Comparison of ENCODE assay signal across 33 cellular contexts in genomic region chr16:8614435-8615029, GRCh38. TPM values are rescaled to one million over a fixed set of nuclear protein-coding genes. Genes with fewer than 3 reads are reported as not detected.
"Had no signal": no experiment of that assay in that cellular context is flagged by ENCODE, and none has a peak within 500 bp of the region (broad histone marks: within the 10 kb centered on the region; RNA-seq: fewer than 3 reads in every experiment).

No MANE protein-coding gene starts in this region.

- H3K36me3 ChIP-seq: esophagus squamous epithelium, neutrophil, pancreas, suprapubic skin, transverse colon, upper lobe of right lung, uterus had no signal

- H3K9me3 ChIP-seq: esophagus squamous epithelium, neutrophil, pancreas, suprapubic skin, transverse colon, upper lobe of right lung, uterus had no signal

- H3K27me3 ChIP-seq: pancreas, transverse colon, uterus had no signal

- H3K27ac ChIP-seq: coronary artery, esophagus squamous epithelium, neutrophil, pancreas, suprapubic skin, transverse colon, upper lobe of right lung, uterus had no signal

- FAIRE-seq: endothelial cell of umbilical vein, frontal cortex, keratinocyte, pancreas had no signal

- ATAC-seq: left lobe of liver; natural killer cell; pancreas; sciatic nerve; stimulated activated naive CD8-positive, alpha-beta T cell treated with anti-CD3 and anti-CD28 coated beads, Interleukin-15, amount 100 ng/mL, for 72 hours; upper lobe of right lung had no signal

- DNase-seq: dermis blood vessel endothelial cell; effector memory CD4-positive, alpha-beta T cell; erythroblast; esophagus squamous epithelium; head of caudate nucleus; natural killer cell; pancreas; stimulated activated CD4-positive, alpha-beta T cell treated with anti-CD3 and anti-CD28 coated beads, Interleukin-12 subunit alpha, Interleukin-12 subunit beta, amount 100 ng/mL, for 4 hours; stimulated activated CD4-positive, alpha-beta T cell treated with anti-CD3 and anti-CD28 coated beads, Interleukin-1b, Interleukin-23, amount 100 ng/mL, for 48 hours; stimulated activated CD4-positive, alpha-beta T cell treated with anti-CD3 and anti-CD28 coated beads, Interleukin-4, amount 100 ng/mL, for 1 hour; stimulated activated CD8-positive, alpha-beta memory T cell treated with anti-CD3 and anti-CD28 coated beads, Interleukin-4, amount 100 ng/mL, for 48 hours; stimulated activated naive CD4-positive, alpha-beta T cell; stimulated activated naive CD8-positive, alpha-beta T cell treated with anti-CD3 and anti-CD28 coated beads, Interleukin-15, amount 100 ng/mL, for 72 hours; transverse colon; upper lobe of right lung; uterus had no signal

- H3K4me3 ChIP-seq: coronary artery, esophagus squamous epithelium, lung, pancreas, smooth muscle cell, suprapubic skin, transverse colon, upper lobe of right lung, uterus had no signal

- H3K4me1 ChIP-seq: esophagus squamous epithelium, pancreas, suprapubic skin, transverse colon, upper lobe of right lung, uterus had no signal

- H3K4me2 ChIP-seq: smooth muscle cell had no signal

RNA-seq across cellular contexts. Expression of gene TMEM114, which starts 24.2 kb away (rescaled TPM):
- total RNA-seq: dermis blood vessel endothelial cell, endothelial cell of umbilical vein, esophagus squamous epithelium, frontal cortex, glomerular endothelial cell, left lobe of liver, liver, lung, mononuclear cell, natural killer cell, neural crest cell, omental fat pad, pancreas, posterior vena cava, pulmonary artery endothelial cell, sciatic nerve, smooth muscle cell, suprapubic skin, transverse colon, upper lobe of right lung, uterus had no signal
- polyA plus RNA-seq: endothelial cell of umbilical vein, keratinocyte, liver, lung, pancreas, smooth muscle cell had no signal
